12 cellular contexts compared by ENCODE assay signal in genomic region chr11:116162541-116163230, GRCh38.
DNase-seq lines count a peak whose midpoint lies in the region; ATAC-seq and TF ChIP-seq lines count a peak whose summit lies in the region.
"Had no signal": no experiment of that assay in that cellular context is flagged by ENCODE, and none has a peak within 500 bp of the region (broad histone marks: within the 10 kb centered on the region; RNA-seq: fewer than 3 reads in every experiment).

No MANE protein-coding gene starts in this region.

- TF ChIP-seq CTCF in type B pancreatic cell (conservative IDR thresholded peaks at IDR 0.05) = no peak

- no peaks in the 10 kb centered on the region for H3K36me3 Mint-ChIP-seq in type B pancreatic cell

- H3K27ac Mint-ChIP-seq in type B pancreatic cell = peak overlapping the region; percentile 52
- H3K27ac Mint-ChIP-seq: activated T-helper 2 cell treated with anti-CD3 and anti-CD28 coated beads, Interferon-gamma antibody, Interleukin-2, Interleukin-4, amounts not matched to agents 10 μg/mL and 5 μg/mL and 100 μg/mL, durations not matched to agents 14 hours and 24 hours and 36 hours had no signal

- peaks cover 13% of the 10 kb centered on the region for H3K27me3 Mint-ChIP-seq in type B pancreatic cell

- peak; percentile 6 to 57 for DNase-seq in NCI-H524 (lab: John Stamatoyannopoulos, UW)
- no peak for DNase-seq in NCI-H524 treated with DMSO at 0.1 percent for 48 hours (lab: John Stamatoyannopoulos, UW)
- DNase-seq in NCI-H774 (lab: John Stamatoyannopoulos, UW) = peak; percentile 87
- DNase-seq in iPS DF 19.7 (ENCODE audit: low read depth, low spot score) = peak; percentile 50
- DNase-seq in type B pancreatic cell (ENCODE audit: extremely low spot score, unreplicated experiment) = peak; percentile 61
- no peak for DNase-seq in effector CD8-positive, alpha-beta T cell (lab: John Stamatoyannopoulos, UW)
- DNase-seq in HK-2 (ENCODE audit: unreplicated experiment) = no peak
- DNase-seq: activated CD4-positive, alpha-beta T cell treated with anti-CD3 and anti-CD28 coated beads for 4 hours; DND-41; small intestine had no signal

- no peaks in the 10 kb centered on the region for H3K9me3 Mint-ChIP-seq in type B pancreatic cell
- H3K9me3 Mint-ChIP-seq: activated T-helper 2 cell treated with anti-CD3 and anti-CD28 coated beads, Interferon-gamma antibody, Interleukin-2, Interleukin-4, amounts not matched to agents 10 μg/mL and 5 μg/mL and 100 μg/mL, durations not matched to agents 14 hours and 24 hours and 36 hours had no signal

- no peak for ATAC-seq in GM18520 (IDR thresholded peaks at IDR 0.05; ENCODE audit: unreplicated experiment)

- H3K4me3 Mint-ChIP-seq in type B pancreatic cell = peak overlapping the region; percentile 65

- H3K4me1 Mint-ChIP-seq in type B pancreatic cell (ENCODE audit: unreplicated experiment) = peaks cover 15% of the 10 kb centered on the region

Comparison
In these comparisons a context has a peak if more than half of its experiments do, and no peak if none do; other contexts are left out.
1. DNase-seq: peak in NCI-H524 (2 of 2), NCI-H774 (single experiment), iPS DF 19.7 (single experiment) and type B pancreatic cell (single experiment); none in NCI-H524 treated with DMSO at 0.1 percent for 48 hours (single experiment), effector CD8-positive, alpha-beta T cell (single experiment) and HK-2 (single experiment).